Comparison of ENCODE assay signal across 16 cellular contexts in the genomic region with DNA sequence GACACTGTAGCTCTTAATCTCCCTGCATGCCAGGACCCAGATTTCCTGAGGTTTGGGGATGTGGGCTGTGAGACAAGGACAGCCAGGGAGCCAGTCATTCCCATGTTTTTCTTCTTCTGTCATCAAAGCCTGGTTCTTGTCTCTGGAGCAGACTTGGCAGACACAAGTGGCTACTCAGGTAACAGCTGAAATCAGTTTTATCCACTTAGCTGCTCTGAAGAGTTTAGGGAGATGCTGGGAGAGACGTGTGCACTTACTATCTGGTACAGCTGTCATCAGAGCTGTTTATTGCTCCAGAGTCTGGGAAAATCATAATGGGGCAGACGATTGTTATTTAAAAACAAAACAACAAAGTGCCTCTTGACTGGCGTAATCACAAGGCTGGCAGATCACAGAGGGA.
"Had no signal": no experiment of that assay in that cellular context is flagged by ENCODE, and none has a peak within 500 bp of the region (broad histone marks: within the 10 kb centered on the region; RNA-seq: fewer than 3 reads in every experiment).

No MANE protein-coding gene starts in this region.

- H3K4me3 Mint-ChIP-seq: activated CD8-positive, alpha-beta T cell treated with anti-CD3 and anti-CD28 coated beads for 36 hours; activated T-helper 1 cell treated with anti-CD3 and anti-CD28 coated beads, Interleukin-12 subunit alpha, Interleukin-12 subunit beta, Interleukin-2, Interleukin-4 antibody, amounts not matched to agents 30 ng/mL and 10 ng/mL and 1 ng/mL, durations not matched to agents 14 hours and 24 hours and 36 hours; nephron had no signal

- DNase-seq: activated CD4-positive, alpha-beta T cell treated with anti-CD3 and anti-CD28 coated beads for 4 hours; activated CD8-positive, alpha-beta memory T cell treated with anti-CD3 and anti-CD28 coated beads, Interleukin-2, amount 50 U/mL, for 48 hours; activated CD8-positive, alpha-beta T cell treated with anti-CD3 and anti-CD28 coated beads for 36 hours; activated naive CD4-positive, alpha-beta T cell; foreskin keratinocyte; heart right ventricle; left lung; mesenchymal stem cell; psoas muscle; stimulated activated CD4-positive, alpha-beta T cell treated with anti-CD3 and anti-CD28 coated beads, Interleukin-2, amount 100 ng/mL, for 24 hours; stimulated activated naive CD4-positive, alpha-beta T cell; substantia nigra; transverse colon had no signal

- H3K9me3 Mint-ChIP-seq: activated CD8-positive, alpha-beta T cell treated with anti-CD3 and anti-CD28 coated beads for 36 hours; activated T-helper 1 cell treated with anti-CD3 and anti-CD28 coated beads, Interleukin-12 subunit alpha, Interleukin-12 subunit beta, Interleukin-2, Interleukin-4 antibody, amounts not matched to agents 30 ng/mL and 10 ng/mL and 1 ng/mL, durations not matched to agents 14 hours and 24 hours and 36 hours; nephron had no signal

- ATAC-seq: activated CD8-positive, alpha-beta T cell treated with anti-CD3 and anti-CD28 coated beads for 36 hours; foreskin keratinocyte; left lung; psoas muscle; sciatic nerve had no signal

- H3K27ac Mint-ChIP-seq: activated CD8-positive, alpha-beta T cell treated with anti-CD3 and anti-CD28 coated beads for 36 hours; activated T-helper 1 cell treated with anti-CD3 and anti-CD28 coated beads, Interleukin-12 subunit alpha, Interleukin-12 subunit beta, Interleukin-2, Interleukin-4 antibody, amounts not matched to agents 30 ng/mL and 10 ng/mL and 1 ng/mL, durations not matched to agents 14 hours and 24 hours and 36 hours; nephron had no signal
